26 cellular contexts compared by ENCODE assay signal in the genomic region with DNA sequence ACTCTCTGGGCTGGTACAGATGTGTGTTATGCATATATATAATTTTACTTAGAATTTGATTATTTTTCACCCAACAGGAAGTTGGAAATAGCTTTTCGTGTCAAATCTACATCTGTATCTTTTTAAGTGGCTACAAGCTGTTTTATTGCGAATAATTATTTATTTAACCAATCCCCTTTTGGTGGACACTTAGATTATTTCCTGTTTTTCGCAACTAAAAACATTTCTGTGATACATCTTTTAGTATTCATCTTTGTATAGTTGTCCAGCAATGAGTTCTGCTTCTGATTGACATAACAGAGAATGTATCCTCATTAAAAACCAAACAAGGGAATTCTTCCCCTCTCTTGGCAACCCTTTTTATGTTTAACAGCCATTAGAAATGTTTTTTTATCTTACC. TPM values are rescaled to one million over a fixed set of nuclear protein-coding genes. Genes with fewer than 3 reads are reported as not detected.
DNase-seq lines count a peak whose midpoint lies in the region; ATAC-seq and TF ChIP-seq lines count a peak whose summit lies in the region.
"Had no signal": no experiment of that assay in that cellular context is flagged by ENCODE, and none has a peak within 500 bp of the region (broad histone marks: within the 10 kb centered on the region; RNA-seq: fewer than 3 reads in every experiment).

No MANE protein-coding gene starts in this region.

- H3K27me3 Mint-ChIP-seq in HFFc6 (ENCODE audit: insufficient read depth) = no peaks in the 10 kb centered on the region
- no peaks in the 10 kb centered on the region for H3K27me3 Mint-ChIP-seq in activated T-helper 17 cell treated with anti-CD3 and anti-CD28 coated beads, Interleukin-2, amount 50 U/mL, for 72 hours
- H3K27me3 Mint-ChIP-seq: CD4-positive, alpha-beta memory T cell; CD4-positive, CD25-positive, alpha-beta regulatory T cell; CD8-positive, alpha-beta memory T cell had no signal

- no peak for ATAC-seq in activated T-helper 17 cell treated with anti-CD3 and anti-CD28 coated beads, Interleukin-2, amount 50 U/mL, for 72 hours (replicated peaks)
- no peak for ATAC-seq in GM19467 (IDR thresholded peaks at IDR 0.05; ENCODE audit: unreplicated experiment)
- ATAC-seq: A549, GM12878 had no signal

- TF ChIP-seq POLR2A in thyroid gland (IDR thresholded peaks at IDR 0.05) = no peak

- no peaks in the 10 kb centered on the region for H3K9me3 Mint-ChIP-seq in HFFc6
- H3K9me3 Mint-ChIP-seq in activated T-helper 17 cell treated with anti-CD3 and anti-CD28 coated beads, Interleukin-2, amount 50 U/mL, for 72 hours = no peaks in the 10 kb centered on the region
- H3K9me3 Mint-ChIP-seq: CD14-positive monocyte; CD4-positive, alpha-beta memory T cell; CD4-positive, CD25-positive, alpha-beta regulatory T cell; CD8-positive, alpha-beta memory T cell had no signal

- H3K9me3 ChIP-seq in A673 (ENCODE audit: low read depth, low read length, poor library complexity, severe bottlenecking) = no peaks in the 10 kb centered on the region
- no peaks in the 10 kb centered on the region for H3K9me3 ChIP-seq in thyroid gland
- H3K9me3 ChIP-seq: A549, BE2C, BLaER1 had no signal

- WGBS in thyroid gland, 2 donors = 94 to 96% methylated on average over 3 of the region's 3 CpGs

- no TSS peak for BruUV-seq in A673 (replicated peaks; lab: Mats Ljungman, UMichigan)

- peak; percentile 79 for DNase-seq in A673 (ENCODE audit: low spot score)
- DNase-seq in HFFc6 = no peak
- DNase-seq in thyroid gland = no peak
- DNase-seq in H4 (ENCODE audit: low spot score) = no peak
- no peak for DNase-seq in NCI-H2171 treated with DMSO at 0.1 percent for 48 hours (lab: John Stamatoyannopoulos, UW)
- DNase-seq: ACHN; BE2C; C1 segment of cervical spinal cord; CD4-positive, alpha-beta memory T cell; CD4-positive, CD25-positive, alpha-beta regulatory T cell; CD8-positive, alpha-beta memory T cell; COR-L47; DMS 273 treated with DMSO at 0.1 percent for 48 hours; DMS153; DMS53; DMS79; DND-41; EL; GDM1 had no signal

- H3K27ac Mint-ChIP-seq in HFFc6 = peak overlapping the region; percentile 51; the same call in 1 of the 2 replicates
- H3K27ac Mint-ChIP-seq in activated T-helper 17 cell treated with anti-CD3 and anti-CD28 coated beads, Interleukin-2, amount 50 U/mL, for 72 hours = peak overlapping the region; percentile 55
- H3K27ac Mint-ChIP-seq: CD14-positive monocyte; CD8-positive, alpha-beta memory T cell had no signal

- POLR2A ChIA-PET in A673 (lab: Charles Lee; ENCODE audit: low non-redundant PET) = interaction anchor here (0.6 kb wide), 3 partner anchors 15 to 68 kb away, joined by 3 to 6 read pairs (median 4); no protein-coding TSS in a partner anchor

- CTCF ChIA-PET in A673 (lab: Charles Lee) = no interaction called here

- H3K4me1 Mint-ChIP-seq in HFFc6 (ENCODE audit: low read depth) = peaks cover 17% of the 10 kb centered on the region
- no peaks in the 10 kb centered on the region for H3K4me1 Mint-ChIP-seq in activated T-helper 17 cell treated with anti-CD3 and anti-CD28 coated beads, Interleukin-2, amount 50 U/mL, for 72 hours
- H3K4me1 Mint-ChIP-seq: CD14-positive monocyte; CD8-positive, alpha-beta memory T cell had no signal

- H3K4me3 ChIP-seq in A673 (ENCODE audit: low read depth, low read length, poor library complexity, severe bottlenecking) = no peak overlapping the region
- H3K4me3 ChIP-seq in thyroid gland (replicated peaks in 1 of 3) = no peak overlapping the region
- H3K4me3 ChIP-seq: A549, BLaER1, GM12878 had no signal

- H3K27me3 ChIP-seq in A673 (replicated peaks; ENCODE audit: insufficient read depth, low read depth, low read length, poor library complexity) (no peaks in the 10 kb centered on the region), thyroid gland (no peaks in the 10 kb centered on the region)
- H3K27me3 ChIP-seq: BE2C, BLaER1 had no signal

- peaks cover 18% of the 10 kb centered on the region for H3K36me3 Mint-ChIP-seq in HFFc6 (ENCODE audit: low read depth)
- H3K36me3 Mint-ChIP-seq in activated T-helper 17 cell treated with anti-CD3 and anti-CD28 coated beads, Interleukin-2, amount 50 U/mL, for 72 hours (ENCODE audit: low read depth) = peaks cover 79% of the 10 kb centered on the region

- no peak for TF ChIP-seq CTCF in A673 (conservative IDR thresholded peaks at IDR 0.05; ENCODE audit: low read depth, low read length)
- TF ChIP-seq CTCF in HFFc6 (IDR thresholded peaks at IDR 0.05) = no peak
- no peak for TF ChIP-seq CTCF in thyroid gland (IDR thresholded peaks at IDR 0.05)

- H3K4me1 ChIP-seq in A673 (ENCODE audit: insufficient read depth, low read length, poor library complexity, severe bottlenecking) (peaks cover 61% of the 10 kb centered on the region), thyroid gland (peaks cover 14 to 18% of the 10 kb centered on the region in 2 donors)
- H3K4me1 ChIP-seq: A549, BE2C, BLaER1 had no signal

- H3K36me3 ChIP-seq in A673 (ENCODE audit: insufficient read depth, low read length, poor library complexity, severe bottlenecking) (peaks cover 73% of the 10 kb centered on the region), thyroid gland (peaks cover 5 to 13% of the 10 kb centered on the region in 2 donors)
- H3K36me3 ChIP-seq: BE2C had no signal

- H3K27ac ChIP-seq in A673 (ENCODE audit: low read depth, low read length, poor library complexity, severe bottlenecking) = peak overlapping the region; percentile 27
- peak overlapping the region in 2 of 3 donors; percentile 89 to 96 for H3K27ac ChIP-seq in thyroid gland
- H3K27ac ChIP-seq: 22Rv1, A549, BLaER1 had no signal

- no peak overlapping the region for H3K4me3 Mint-ChIP-seq in HFFc6
- no peak overlapping the region for H3K4me3 Mint-ChIP-seq in activated T-helper 17 cell treated with anti-CD3 and anti-CD28 coated beads, Interleukin-2, amount 50 U/mL, for 72 hours
- H3K4me3 Mint-ChIP-seq: CD14-positive monocyte; CD4-positive, alpha-beta memory T cell; CD4-positive, CD25-positive, alpha-beta regulatory T cell; CD8-positive, alpha-beta memory T cell had no signal

- intact Hi-C loops in A673 (cut with micrococcal nuclease; ENCODE audit: unreplicated experiment) = no loop called here
- intact Hi-C loops in thyroid gland (cut with DNase I) = no loop called here

RNA-seq across cellular contexts. Expression of a gene that starts 16.6 kb away (rescaled TPM):
- total RNA-seq in A673 (2021) = 300 and 355 TPM in 2 replicates
- 10 to 100 TPM; 39.5 to 59.8 (median 50.8) TPM for total RNA-seq in HFFc6 (2021; fragmentation: NEBNext Ultra II Directional; extraction: Animal tissue kit (Norgen Biotek cat#: 25700))
- total RNA-seq in activated T-helper 17 cell treated with anti-CD3 and anti-CD28 coated beads, Interleukin-2, amount 50 U/mL, for 72 hours = 10 to 100 TPM; 57.9 to 87.8 TPM
- 100 to 1,000 TPM in 2 of 4 donors, 10 to 100 TPM in 2; 62.2 to 198 (median 118) TPM for total RNA-seq in thyroid gland
- 36.9 and 50.9 TPM in 2 replicates for total RNA-seq in H4 (2014; rRNA removed; shearing (Covaris generic))
